1 cellular context compared by ENCODE assay signal in the genomic region with DNA sequence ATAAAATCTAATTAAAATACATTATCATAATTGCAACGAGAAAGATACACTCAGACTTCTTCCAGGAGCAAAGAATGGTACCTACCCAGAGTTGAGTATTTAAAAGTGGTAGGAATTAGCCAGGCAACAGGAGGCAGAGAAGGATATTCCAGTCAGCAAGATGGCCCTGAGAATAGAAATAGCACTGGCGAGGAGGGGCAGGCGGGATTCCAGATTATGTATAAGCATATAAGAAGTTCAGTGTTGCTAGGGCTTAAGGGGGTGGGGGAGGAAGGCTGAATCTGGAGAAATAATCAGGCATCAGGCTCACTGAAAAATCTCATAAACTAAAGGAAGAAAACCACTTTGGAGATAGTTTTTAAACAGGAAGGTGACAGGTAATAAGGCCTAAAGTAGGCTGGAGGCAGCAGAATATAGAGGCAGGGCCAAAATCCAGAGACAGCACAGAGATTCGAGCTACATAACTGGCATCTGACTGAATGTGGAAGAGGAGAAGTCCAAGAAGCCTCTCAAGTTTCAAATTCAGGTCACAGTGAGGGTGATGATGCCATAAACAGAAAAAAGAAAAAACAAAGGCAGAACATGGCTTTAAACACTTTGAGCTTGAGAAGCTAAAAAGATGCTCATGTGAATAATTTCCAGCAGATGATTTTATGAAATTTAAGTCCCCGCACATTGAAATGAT.
TF ChIP-seq lines count a peak whose summit lies in the region.

No MANE protein-coding gene starts in this region.

TF ChIP-seq in IMR-90, 13 proteins besides CTCF, POLR2A, EP300 and RAD21:
- no peak for TF ChIP-seq BHLHE40 (IDR thresholded peaks at IDR 0.05; ENCODE audit: low read depth, low read length)
- TF ChIP-seq SMC3 (IDR thresholded peaks at IDR 0.05; ENCODE audit: low read depth, low read length), result no peak
- TF ChIP-seq NFE2L2 (IDR thresholded peaks at IDR 0.05; ENCODE audit: low read depth, low read length), result no peak
- TF ChIP-seq CHD1 (IDR thresholded peaks at IDR 0.05; ENCODE audit: low read depth, low read length), result no peak
- no peak for TF ChIP-seq FOS (IDR thresholded peaks at IDR 0.05; ENCODE audit: low read depth, low read length)
- no peak for TF ChIP-seq RCOR1 (IDR thresholded peaks at IDR 0.05; ENCODE audit: insufficient replicate concordance, low read length)
- no peak for TF ChIP-seq MAFK (IDR thresholded peaks at IDR 0.05; ENCODE audit: low read depth, low read length)
- no peak for TF ChIP-seq USF2 (IDR thresholded peaks at IDR 0.05; ENCODE audit: low read depth, low read length)
- TF ChIP-seq MAZ (IDR thresholded peaks at IDR 0.05; ENCODE audit: borderline replicate concordance, low read depth, low read length), result no peak
- no peak for TF ChIP-seq MXI1 (IDR thresholded peaks at IDR 0.05; ENCODE audit: borderline replicate concordance, low read depth, low read length)
- TF ChIP-seq ELK1 (IDR thresholded peaks at IDR 0.05; ENCODE audit: borderline replicate concordance, low read depth, low read length), result no peak
- TF ChIP-seq RFX5 (IDR thresholded peaks at IDR 0.05; ENCODE audit: low read depth, low read length), result no peak
- no peak for TF ChIP-seq CEBPB (IDR thresholded peaks at IDR 0.05; ENCODE audit: low read depth, low read length)
